ENCODE assay signal across 13 cellular contexts in genomic region chr7:95590387-95591248, GRCh38. TPM values are rescaled to one million over a fixed set of nuclear protein-coding genes. Genes with fewer than 3 reads are reported as not detected.
DNase-seq lines count a peak whose midpoint lies in the region; ATAC-seq and TF ChIP-seq lines count a peak whose summit lies in the region.
"Had no signal": no experiment of that assay in that cellular context is flagged by ENCODE, and none has a peak within 500 bp of the region (broad histone marks: within the 10 kb centered on the region; RNA-seq: fewer than 3 reads in every experiment).

No MANE protein-coding gene starts in this region.

- no peak overlapping the region for H4K91ac ChIP-seq in IMR-90 (ENCODE audit: insufficient read depth, low read depth, low read length)
- H4K91ac ChIP-seq in mesenchymal stem cell (ENCODE audit: low read length), result no peak overlapping the region

- H2AK9ac ChIP-seq in IMR-90 (replicated peaks; ENCODE audit: low read depth, low read length, poor library complexity), result no peak overlapping the region

- no peaks in the 10 kb centered on the region for H3K4me1 ChIP-seq in IMR-90 (ENCODE audit: control insufficient read depth, insufficient read depth, low read length)
- H3K4me1 ChIP-seq in mesenchymal stem cell (ENCODE audit: control insufficient read depth, insufficient read depth, low read depth, low read length), result no peaks in the 10 kb centered on the region

- WGBS in IMR-90 (ENCODE audit: extremely low coverage in 2 of 2, insufficient read length in 1 of 2), 2 experiments, result no CpG with 5 or more reads among the region's 5 CpGs
- WGBS in mesenchymal stem cell, result 82% methylated on average over 4 of the region's 5 CpGs

- BruUV-seq in IMR-90 (replicated peaks; lab: Mats Ljungman, UMichigan), result no TSS peak

- no peak for TF ChIP-seq RAD21 in IMR-90 (IDR thresholded peaks at IDR 0.05; ENCODE audit: low read length)

- no peak overlapping the region for H3K4me3 ChIP-seq in IMR-90 (ENCODE audit: insufficient read depth, low read depth, low read length)
- no peak overlapping the region for H3K4me3 ChIP-seq in fibroblast of pulmonary artery (replicated peaks; ENCODE audit: low read depth, low read length)
- H3K4me3 ChIP-seq in mesenchymal stem cell (ENCODE audit: insufficient read depth in 1 of 2, low read depth in 1 of 2, low read length in 2 of 2), result no peak overlapping the region

- H3K27me3 ChIP-seq in IMR-90 (ENCODE audit: control insufficient read depth, insufficient read depth, low read length) (no peaks in the 10 kb centered on the region), mesenchymal stem cell (ENCODE audit: control insufficient read depth in 1 of 2, insufficient read depth in 1 of 2, low read length in 2 of 2) (no peaks in the 10 kb centered on the region)

- no peak overlapping the region for H3K9ac ChIP-seq in IMR-90 (ENCODE audit: low read depth, low read length)
- H3K9ac ChIP-seq in mesenchymal stem cell (ENCODE audit: low read length), result no peak overlapping the region

- H3K36me3 ChIP-seq in IMR-90 (ENCODE audit: control insufficient read depth, insufficient read depth, low read length) (no peaks in the 10 kb centered on the region; the same call in 1 of the 2 replicates), mesenchymal stem cell (ENCODE audit: control insufficient read depth in 1 of 2, insufficient read depth in 2 of 2, low read depth in 1 of 2, low read length in 2 of 2) (peaks cover 2 to 3% of the 10 kb centered on the region in 2 experiments)

- no peak overlapping the region for H3K14ac ChIP-seq in IMR-90 (replicated peaks; ENCODE audit: low read depth, low read length)
- no peak overlapping the region for H3K14ac ChIP-seq in mesenchymal stem cell (ENCODE audit: low read length in 2 of 2)

- TF ChIP-seq CTCF in IMR-90 (conservative IDR thresholded peaks at IDR 0.05; ENCODE audit: low read depth, low read length) (no peak), fibroblast of pulmonary artery (IDR thresholded peaks at IDR 0.05; ENCODE audit: low read length, missing control alignments) (no peak)

- no peak overlapping the region for H3K18ac ChIP-seq in IMR-90 (ENCODE audit: low read depth, low read length)
- H3K18ac ChIP-seq in mesenchymal stem cell (ENCODE audit: low read depth in 1 of 2, low read length in 2 of 2), result peak overlapping the region in 1 of 2 experiments; percentile 4

- dilution Hi-C loops in IMR-90 (cut with HindIII; ENCODE audit: low sequenced_read_pairs, unreplicated experiment), result no loop called here

- H2BK15ac ChIP-seq in IMR-90 (ENCODE audit: low read depth, low read length) (no peak overlapping the region), mesenchymal stem cell (ENCODE audit: low read depth, poor library complexity, severe bottlenecking) (no peak overlapping the region)

- H3K23ac ChIP-seq in IMR-90 (ENCODE audit: low read depth, low read length) (no peak overlapping the region), mesenchymal stem cell (ENCODE audit: low read length in 2 of 2) (no peak overlapping the region)

- no peak for TF ChIP-seq POLR2A in IMR-90 (IDR thresholded peaks at IDR 0.05; ENCODE audit: low read depth, low read length)

- H4K8ac ChIP-seq in IMR-90 (ENCODE audit: low read depth in 2 of 2, low read length in 2 of 2) (no peak overlapping the region), mesenchymal stem cell (ENCODE audit: low read length) (no peak overlapping the region)

- CTCF ChIA-PET in IMR-90 (lab: Yijun Ruan, JAX), result no interaction called here

- H2BK20ac ChIP-seq in IMR-90 (ENCODE audit: low read depth, low read length), result no peak overlapping the region

- H3K27ac ChIP-seq in IMR-90 (ENCODE audit: insufficient read depth, low read length) (no peak overlapping the region), mesenchymal stem cell (ENCODE audit: low read length, poor library complexity, severe bottlenecking) (no peak overlapping the region)

- H3K79me1 ChIP-seq in IMR-90 (ENCODE audit: low read depth in 1 of 2, low read length in 2 of 2) (no peaks in the 10 kb centered on the region), mesenchymal stem cell (replicated peaks; ENCODE audit: low read length, poor library complexity, severe bottlenecking) (no peaks in the 10 kb centered on the region)

- no peak overlapping the region for H3K56ac ChIP-seq in IMR-90 (ENCODE audit: extremely low read depth, insufficient read depth, low read length)

- POLR2A ChIA-PET in IMR-90 (lab: Charles Lee; ENCODE audit: unreplicated experiment), result no interaction called here

- H2AK5ac ChIP-seq in IMR-90 (ENCODE audit: low read depth, low read length) (no peak overlapping the region), mesenchymal stem cell (ENCODE audit: low read length, severe bottlenecking) (no peak overlapping the region)

- H4K20me1 ChIP-seq in IMR-90 (ENCODE audit: insufficient read depth, low read length), result no peaks in the 10 kb centered on the region

- intact Hi-C loops in IMR-90 (cut with micrococcal nuclease), result no loop called here

- DNase-seq in IMR-90 (no peak), fibroblast of pulmonary artery (ENCODE audit: low read depth) (peak; percentile 47), mesenchymal stem cell (peak; percentile 23), superior temporal gyrus (ENCODE audit: extremely low spot score) (peak; percentile 76)
- DNase-seq: activated CD8-positive, alpha-beta memory T cell treated with anti-CD3 and anti-CD28 coated beads for 24 hours; DMS79; KBM-7; natural killer cell; NCI-H187 had no signal

- in situ Hi-C loops in IMR-90 (cut with MboI; ENCODE audit: low sequenced_read_pairs), result no loop called here

- H3K9me3 ChIP-seq in IMR-90 (ENCODE audit: control insufficient read depth, insufficient read depth, low read length), result no peaks in the 10 kb centered on the region
- H3K9me3 ChIP-seq in mesenchymal stem cell (ENCODE audit: control insufficient read depth, low read length), result no peaks in the 10 kb centered on the region

- H3K4me2 ChIP-seq in IMR-90 (ENCODE audit: low read depth, low read length), result no peak overlapping the region
- no peak overlapping the region for H3K4me2 ChIP-seq in mesenchymal stem cell (ENCODE audit: low read length, poor library complexity, severe bottlenecking)

- no peak overlapping the region for H4K5ac ChIP-seq in IMR-90 (ENCODE audit: low read depth, low read length)

- H2AFZ ChIP-seq in IMR-90 (replicated peaks; ENCODE audit: low read length, poor library complexity) (no peak overlapping the region), mesenchymal stem cell (ENCODE audit: low read depth, low read length) (no peak overlapping the region)

- H3K4ac ChIP-seq in IMR-90 (ENCODE audit: low read depth, low read length), result no peak overlapping the region
- H3K4ac ChIP-seq in mesenchymal stem cell (ENCODE audit: low read depth in 1 of 2, low read length in 2 of 2), result no peak overlapping the region

- H2BK120ac ChIP-seq in IMR-90 (ENCODE audit: low read depth, low read length) (no peak overlapping the region), mesenchymal stem cell (ENCODE audit: low read depth, low read length) (no peak overlapping the region)

- ATAC-seq in IMR-90 (ENCODE audit: low read depth) (no peak), GM19351 (IDR thresholded peaks at IDR 0.05; ENCODE audit: unreplicated experiment) (no peak), HG03175 (IDR thresholded peaks at IDR 0.05; ENCODE audit: unreplicated experiment) (no peak), HG02623 (IDR thresholded peaks at IDR 0.05; ENCODE audit: unreplicated experiment) (no peak), GM21360 (IDR thresholded peaks at IDR 0.05; ENCODE audit: unreplicated experiment) (no peak)
- ATAC-seq: natural killer cell had no signal

- H3K9me1 ChIP-seq in IMR-90 (ENCODE audit: insufficient read depth, low read length), result no peaks in the 10 kb centered on the region

- no peak overlapping the region for H2BK5ac ChIP-seq in IMR-90 (ENCODE audit: low read depth, low read length, poor library complexity, severe bottlenecking)
- H2BK5ac ChIP-seq in mesenchymal stem cell (ENCODE audit: low read depth, low read length, poor library complexity, severe bottlenecking), result no peak overlapping the region

- no peak overlapping the region for H2BK12ac ChIP-seq in mesenchymal stem cell (ENCODE audit: low read length in 2 of 2)

TF ChIP-seq in IMR-90, 13 proteins besides CTCF, POLR2A, EP300 and RAD21:
- TF ChIP-seq MXI1 (IDR thresholded peaks at IDR 0.05; ENCODE audit: borderline replicate concordance, low read depth, low read length) (no peak), RCOR1 (IDR thresholded peaks at IDR 0.05; ENCODE audit: insufficient replicate concordance, low read length) (no peak), CEBPB (IDR thresholded peaks at IDR 0.05; ENCODE audit: low read depth, low read length) (0 out of 2 replicates have a peak, but pooled peaks have one; percentile 1)

RNA-seq across cellular contexts. Expression of gene PDK4, which starts 5.7 kb away (rescaled TPM):
- under 0.01 TPM in 2 replicates for total RNA-seq in IMR-90 (2012; rRNA removed)
- polyA plus RNA-seq in IMR-90 (2012; rRNA removed), result 0.03 and 0.06 TPM in 2 replicates
- polyA plus RNA-seq in IMR-90 (2012; cell fraction: cytosol; rRNA removed), result 0.01 and 0.25 TPM in 2 replicates
- 0.29 TPM in 1 of 2 replicates, not detected in the other for polyA plus RNA-seq in IMR-90 (2012; cell fraction: nucleus; rRNA removed; ENCODE audit: low replicate concordance)
- polyA plus RNA-seq in mesenchymal stem cell (2013, experiment 1 of 2), result 8.1 TPM
- 8.4 TPM for polyA plus RNA-seq in mesenchymal stem cell (2013, experiment 2 of 2)
